17 cellular contexts compared by ENCODE assay signal in the genomic region with DNA sequence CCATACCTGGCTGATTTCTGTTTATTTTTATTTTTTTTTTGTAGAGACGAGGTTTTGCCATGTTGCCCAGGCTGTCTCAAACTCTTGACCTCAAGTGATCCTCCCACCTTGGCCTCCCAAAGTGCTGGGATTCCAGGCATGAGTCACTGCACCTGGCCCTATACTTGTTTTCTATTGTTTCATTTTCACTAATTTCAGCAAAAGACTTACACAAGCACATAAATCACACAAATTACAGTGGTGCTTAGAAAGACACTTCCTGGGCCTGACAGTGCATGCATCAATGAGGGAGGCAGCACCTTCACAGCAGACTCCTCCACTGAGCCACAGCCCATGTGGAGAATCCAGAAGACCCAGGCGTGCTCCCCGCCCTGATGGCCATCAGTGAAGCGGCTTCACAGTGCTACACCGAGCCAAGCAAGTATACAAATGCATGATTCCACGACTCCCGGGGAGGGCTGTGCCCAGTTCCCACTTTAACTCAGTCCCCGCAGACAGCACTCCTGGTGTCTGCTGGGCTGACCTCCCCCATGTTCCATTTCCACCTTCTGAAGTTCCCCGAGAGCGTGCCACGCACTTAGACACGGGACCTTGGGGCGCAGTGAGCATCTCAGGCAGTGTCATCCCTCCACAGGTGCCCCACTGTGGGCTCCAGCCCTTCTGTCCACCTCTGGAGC.
"Had no signal": no experiment of that assay in that cellular context is flagged by ENCODE, and none has a peak within 500 bp of the region (broad histone marks: within the 10 kb centered on the region; RNA-seq: fewer than 3 reads in every experiment).

No MANE protein-coding gene starts in this region.

- H3K4me1 ChIP-seq: ascending aorta, esophagus muscularis mucosa, heart left ventricle, left ventricle myocardium inferior had no signal

- FAIRE-seq: bronchial epithelial cell, islet of Langerhans had no signal

- H3K4me3 ChIP-seq: ascending aorta, dorsolateral prefrontal cortex, esophagus muscularis mucosa, heart left ventricle, left ventricle myocardium inferior, SK-N-MC had no signal

- H3K27me3 ChIP-seq: ascending aorta, dorsolateral prefrontal cortex, esophagus muscularis mucosa, heart left ventricle had no signal

- H3K9me3 ChIP-seq: ascending aorta, esophagus muscularis mucosa, heart left ventricle, left ventricle myocardium inferior had no signal

- H3K27me3 Mint-ChIP-seq: activated naive CD8-positive, alpha-beta T cell treated with anti-CD3 and anti-CD28 coated beads for 36 hours; stimulated activated naive CD8-positive, alpha-beta T cell treated with anti-CD3 and anti-CD28 coated beads, Interleukin-15, Interleukin-2, amounts not matched to agents 100 ng/mL and 50 ng/mL, for 24 hours had no signal

- H3K4me1 Mint-ChIP-seq: neural crest cell had no signal

- DNase-seq: activated CD8-positive, alpha-beta memory T cell treated with anti-CD3 and anti-CD28 coated beads, Interleukin-2, amount 50 U/mL, for 4 hours; activated gamma-delta T cell; activated naive CD8-positive, alpha-beta T cell treated with anti-CD3 and anti-CD28 coated beads for 36 hours; foreskin fibroblast; heart left ventricle; left ventricle myocardium inferior; mesendoderm; stimulated activated CD4-positive, alpha-beta T cell treated with anti-CD3 and anti-CD28 coated beads, Interleukin-2, amount 100 ng/mL, for 48 hours; T-helper 1 cell had no signal

- H3K27ac ChIP-seq: ascending aorta, dorsolateral prefrontal cortex, esophagus muscularis mucosa, heart left ventricle, left ventricle myocardium inferior, SK-N-MC had no signal

- H3K4me3 Mint-ChIP-seq: activated naive CD8-positive, alpha-beta T cell treated with anti-CD3 and anti-CD28 coated beads for 36 hours; neural crest cell; stimulated activated naive CD8-positive, alpha-beta T cell treated with anti-CD3 and anti-CD28 coated beads, Interleukin-15, Interleukin-2, amounts not matched to agents 100 ng/mL and 50 ng/mL, for 24 hours had no signal

- H3K9me3 Mint-ChIP-seq: activated naive CD8-positive, alpha-beta T cell treated with anti-CD3 and anti-CD28 coated beads for 36 hours; neural crest cell; stimulated activated naive CD8-positive, alpha-beta T cell treated with anti-CD3 and anti-CD28 coated beads, Interleukin-15, Interleukin-2, amounts not matched to agents 100 ng/mL and 50 ng/mL, for 24 hours had no signal
